Comparison of ENCODE assay signal across 9 cellular contexts in genomic region chr9:96139592-96140251, GRCh38.
A peak's percentile ranks its signal among the peaks of the same experiment; 100 is the strongest.
DNase-seq lines count a peak whose midpoint lies in the region; ATAC-seq and TF ChIP-seq lines count a peak whose summit lies in the region.
"Had no signal": no experiment of that assay in that cellular context is flagged by ENCODE, and none has a peak within 500 bp of the region (broad histone marks: within the 10 kb centered on the region; RNA-seq: fewer than 3 reads in every experiment).

No MANE protein-coding gene starts in this region.

- H3K4me3 ChIP-seq in AG04450 (ENCODE audit: low read depth, low read length) = peak overlapping the region; percentile 25

- TF ChIP-seq CTCF in AG04450 (IDR thresholded peaks at IDR 0.05; ENCODE audit: low read depth, low read length) = no peak

- CTCF ChIA-PET in AG04450 (lab: Charles Lee) = interaction anchor here (1.0 kb wide), 1 partner anchor 65 kb away, joined by 3 read pairs; no protein-coding TSS in a partner anchor

- POLR2A ChIA-PET in AG04450 (lab: Yijun Ruan, JAX) = interaction anchor here (0.6 to 1.4 kb wide), 5 partner anchors 60 to 1092 kb away, joined by 3 to 5 read pairs (median 3); no protein-coding TSS in a partner anchor

- no peak for ATAC-seq in GM18519 (IDR thresholded peaks at IDR 0.05; ENCODE audit: low FRiP score, unreplicated experiment)

- H3K27ac ChIP-seq in AG04450 (ENCODE audit: low read depth, low read length) (peak overlapping the region; percentile 65), cingulate gyrus (ENCODE audit: low read depth, low read length) (peak overlapping the region; percentile 94)

- DNase-seq in AG04450 (ENCODE audit: low read depth, low spot score) (peak; percentile 92), NCI-H1694 (lab: John Stamatoyannopoulos, UW) (peak; percentile 83), myocyte (ENCODE audit: low read depth) (peak; percentile 31), iPS-NIHi11 (ENCODE audit: low spot score) (no peak), NCI-H1930 (lab: John Stamatoyannopoulos, UW) (no peak)
- DNase-seq in activated CD4-positive, alpha-beta T cell treated with anti-CD3 and anti-CD28 coated beads, Interleukin-2, amount 50 U/mL, for 48 hours = no peak
- DNase-seq: DND-41 had no signal

- peaks cover 15% of the 10 kb centered on the region for H3K27me3 ChIP-seq in AG04450 (ENCODE audit: control insufficient read depth, insufficient read depth, low read length)

- no peaks in the 10 kb centered on the region for H3K9me3 ChIP-seq in AG04450 (ENCODE audit: control insufficient read depth, insufficient read depth, low read length)

Comparison
In these comparisons a context has a peak if more than half of its experiments do, and no peak if none do; other contexts are left out.
1. DNase-seq: peak in AG04450 (single experiment), NCI-H1694 (single experiment) and myocyte (single experiment); none in iPS-NIHi11 (single experiment), activated CD4-positive, alpha-beta T cell treated with anti-CD3 and anti-CD28 coated beads, Interleukin-2, amount 50 U/mL, for 48 hours (0 of 2) and NCI-H1930 (0 of 2).